Comparison of ENCODE assay signal across 1 cellular context in genomic region chr9:20462410-20462809, GRCh38.
TF ChIP-seq lines count a peak whose summit lies in the region.

No MANE protein-coding gene starts in this region.

TF ChIP-seq in HCT116, 20 proteins besides CTCF, POLR2A, EP300 and RAD21 (continued from another document):
- TF ChIP-seq REST (IDR thresholded peaks at IDR 0.05; ENCODE audit: low read depth) = no peak
- no peak for TF ChIP-seq EZH2 (IDR thresholded peaks at IDR 0.05)
- no peak for TF ChIP-seq CEBPB (IDR thresholded peaks at IDR 0.05; ENCODE audit: low read depth)
- TF ChIP-seq JUND (IDR thresholded peaks at IDR 0.05) = no peak
- TF ChIP-seq SRF (IDR thresholded peaks at IDR 0.05; ENCODE audit: low read depth) = no peak
- TF ChIP-seq ZNF274 (IDR thresholded peaks at IDR 0.05; ENCODE audit: low read depth, low read length) = no peak
- TF ChIP-seq ATF3 (IDR thresholded peaks at IDR 0.05) = no peak
